Comparison of ENCODE assay signal across 1 cellular context in genomic region chr2:152695763-152696162, GRCh38.
TF ChIP-seq lines count a peak whose summit lies in the region.

No MANE protein-coding gene starts in this region.

TF ChIP-seq in HepG2, 621 proteins besides CTCF, POLR2A, EP300 and RAD21:
- TF ChIP-seq TBX2 (CRISPR knock-in tag; IDR thresholded peaks at IDR 0.05; ENCODE audit: borderline replicate concordance), result no peak
- TF ChIP-seq ZNF24 (IDR thresholded peaks at IDR 0.05), result no peak
- no peak for TF ChIP-seq HNF1A (IDR thresholded peaks at IDR 0.05; ENCODE audit: low read depth)
- no peak for TF ChIP-seq HNF1A (CRISPR knock-in tag; IDR thresholded peaks at IDR 0.05; ENCODE audit: borderline replicate concordance)
- peak; percentile 77 for TF ChIP-seq MAFF (IDR thresholded peaks at IDR 0.05; ENCODE audit: low read depth, low read length)
- peak; percentile 71 to 82 for TF ChIP-seq MAFK (conservative IDR thresholded peaks at IDR 0.05 in 1 of 2, IDR thresholded peaks at IDR 0.05 in 1 of 2; ENCODE audit: low read length in 2 of 2)
